In genomic region chr3:148631124-148631903, GRCh38 we compare ENCODE assay signal across 13 cellular contexts.
DNase-seq lines count a peak whose midpoint lies in the region; ATAC-seq and TF ChIP-seq lines count a peak whose summit lies in the region.
"Had no signal": no experiment of that assay in that cellular context is flagged by ENCODE, and none has a peak within 500 bp of the region (broad histone marks: within the 10 kb centered on the region; RNA-seq: fewer than 3 reads in every experiment).

No MANE protein-coding gene starts in this region.

- H3K79me2 ChIP-seq in MM.1S (ENCODE audit: low read length): no peaks in the 10 kb centered on the region

- no peaks in the 10 kb centered on the region for H4K20me1 ChIP-seq in MM.1S (ENCODE audit: insufficient read depth, low read length)

- H3K9me3 Mint-ChIP-seq in endothelial cell (ENCODE audit: unreplicated experiment): no peaks in the 10 kb centered on the region
- peaks cover 7% of the 10 kb centered on the region for H3K9me3 Mint-ChIP-seq in neural crest cell

- H3K4me3 ChIP-seq in MM.1S (ENCODE audit: low read length) (no peak overlapping the region), esophagus squamous epithelium (no peak overlapping the region)
- H3K4me3 ChIP-seq: ascending aorta, right atrium auricular region had no signal

- H3K36me3 Mint-ChIP-seq in endothelial cell (ENCODE audit: low read depth, unreplicated experiment) (no peaks in the 10 kb centered on the region), neural crest cell (ENCODE audit: low read depth) (peaks cover 8% of the 10 kb centered on the region)
- H3K36me3 Mint-ChIP-seq: mesothelial cell of epicardium had no signal

- H3K36me3 ChIP-seq in MM.1S (replicated peaks; ENCODE audit: insufficient read depth, low read length) (no peaks in the 10 kb centered on the region), esophagus squamous epithelium (no peaks in the 10 kb centered on the region)
- H3K36me3 ChIP-seq: ascending aorta, right atrium auricular region had no signal

- intact Hi-C loops in esophagus squamous epithelium (cut with DNase I): no loop called here

- H3K9me3 ChIP-seq in MM.1S (replicated peaks; ENCODE audit: insufficient read depth, low read length) (no peaks in the 10 kb centered on the region), esophagus squamous epithelium (peaks cover 0 to 5% (median 0%) of the 10 kb centered on the region in 3 donors)
- H3K9me3 ChIP-seq: ascending aorta had no signal

- no peak for ATAC-seq in HG03571 (IDR thresholded peaks at IDR 0.05; ENCODE audit: unreplicated experiment)

- H3K9ac ChIP-seq in MM.1S (ENCODE audit: low read length): no peak overlapping the region

- H3K27me3 ChIP-seq in MM.1S (replicated peaks; ENCODE audit: insufficient read depth, low read length): no peaks in the 10 kb centered on the region
- H3K27me3 ChIP-seq in esophagus squamous epithelium: no peaks in the 10 kb centered on the region
- H3K27me3 ChIP-seq: ascending aorta, right atrium auricular region had no signal

- DNase-seq in ELF-1 (ENCODE audit: low read depth, low spot score): peak; percentile 60
- no peak for DNase-seq in MM.1S
- peak; percentile 33 for DNase-seq in endothelial cell (ENCODE audit: low spot score)
- DNase-seq in neural crest cell (ENCODE audit: low read depth, low spot score): no peak
- no peak for DNase-seq in esophagus squamous epithelium (lab: John Stamatoyannopoulos, UW)
- no peak for DNase-seq in COLO668 (lab: John Stamatoyannopoulos, UW; ENCODE audit: unreplicated experiment)
- DNase-seq: activated CD4-positive, alpha-beta T cell treated with anti-CD3 and anti-CD28 coated beads for 4 hours; COR-L47 had no signal

- H3F3A ChIP-seq in MM.1S (ENCODE audit: insufficient read depth, low read length): no peaks in the 10 kb centered on the region

- TF ChIP-seq CTCF in MM.1S (IDR thresholded peaks at IDR 0.05; ENCODE audit: low read length) (peak; percentile 15; the same call in 1 of the 2 replicates), endothelial cell (IDR thresholded peaks at IDR 0.05; ENCODE audit: unreplicated experiment) (no peak), neural crest cell (conservative IDR thresholded peaks at IDR 0.05) (peak; percentile 45), esophagus squamous epithelium (IDR thresholded peaks at IDR 0.05) (no peak)

- H3K4me1 ChIP-seq in MM.1S (ENCODE audit: low read length) (no peaks in the 10 kb centered on the region), esophagus squamous epithelium (no peaks in the 10 kb centered on the region)
- H3K4me1 ChIP-seq: ascending aorta, right atrium auricular region had no signal

- 62% methylated on average over 6 of the region's 6 CpGs for WGBS in esophagus squamous epithelium, 2 donors

- H3K9me2 ChIP-seq in MM.1S (replicated peaks; ENCODE audit: insufficient read depth, low read length): no peaks in the 10 kb centered on the region

- H3K27me3 Mint-ChIP-seq in endothelial cell (ENCODE audit: unreplicated experiment) (no peaks in the 10 kb centered on the region), neural crest cell (ENCODE audit: low read depth) (peaks cover 2% of the 10 kb centered on the region)

- H3K4me1 Mint-ChIP-seq in endothelial cell (ENCODE audit: unreplicated experiment) (no peaks in the 10 kb centered on the region), neural crest cell (no peaks in the 10 kb centered on the region)
- H3K4me1 Mint-ChIP-seq: mesothelial cell of epicardium had no signal

- H3K27ac ChIP-seq in MM.1S (ENCODE audit: low read length) (no peak overlapping the region), esophagus squamous epithelium (no peak overlapping the region)
- H3K27ac ChIP-seq: ascending aorta, right atrium auricular region had no signal

- H3K27ac Mint-ChIP-seq in endothelial cell (ENCODE audit: unreplicated experiment) (no peak overlapping the region), neural crest cell (ENCODE audit: unreplicated experiment) (no peak overlapping the region)
- H3K27ac Mint-ChIP-seq: activated T-helper 1 cell treated with anti-CD3 and anti-CD28 coated beads, Interleukin-12 subunit alpha, Interleukin-12 subunit beta, Interleukin-2, Interleukin-4 antibody, amounts not matched to agents 30 ng/mL and 10 ng/mL and 1 ng/mL, durations not matched to agents 14 hours and 24 hours and 36 hours; mesothelial cell of epicardium had no signal

- no peak for TF ChIP-seq POLR2A in esophagus squamous epithelium (IDR thresholded peaks at IDR 0.05)

- H2AFZ ChIP-seq in MM.1S (ENCODE audit: low read length): no peak overlapping the region

- H3K4me3 Mint-ChIP-seq in endothelial cell (ENCODE audit: unreplicated experiment) (no peak overlapping the region), neural crest cell (no peak overlapping the region)
- H3K4me3 Mint-ChIP-seq: activated T-helper 1 cell treated with anti-CD3 and anti-CD28 coated beads, Interleukin-12 subunit alpha, Interleukin-12 subunit beta, Interleukin-2, Interleukin-4 antibody, amounts not matched to agents 30 ng/mL and 10 ng/mL and 1 ng/mL, durations not matched to agents 14 hours and 24 hours and 36 hours; mesothelial cell of epicardium had no signal

- no peak overlapping the region for H3K4me2 ChIP-seq in MM.1S (ENCODE audit: low read depth, low read length)

Comparison
In these comparisons a context has a peak if more than half of its experiments do, and no peak if none do; other contexts are left out.
1. DNase-seq: peak in ELF-1 (single experiment) and endothelial cell (single experiment); none in MM.1S (single experiment), neural crest cell (single experiment), esophagus squamous epithelium (single experiment) and COLO668 (single experiment).
2. CTCF ChIP-seq: peak in MM.1S (single experiment) and neural crest cell (single experiment); none in endothelial cell (single experiment) and esophagus squamous epithelium (0 of 6).